In the genomic region with DNA sequence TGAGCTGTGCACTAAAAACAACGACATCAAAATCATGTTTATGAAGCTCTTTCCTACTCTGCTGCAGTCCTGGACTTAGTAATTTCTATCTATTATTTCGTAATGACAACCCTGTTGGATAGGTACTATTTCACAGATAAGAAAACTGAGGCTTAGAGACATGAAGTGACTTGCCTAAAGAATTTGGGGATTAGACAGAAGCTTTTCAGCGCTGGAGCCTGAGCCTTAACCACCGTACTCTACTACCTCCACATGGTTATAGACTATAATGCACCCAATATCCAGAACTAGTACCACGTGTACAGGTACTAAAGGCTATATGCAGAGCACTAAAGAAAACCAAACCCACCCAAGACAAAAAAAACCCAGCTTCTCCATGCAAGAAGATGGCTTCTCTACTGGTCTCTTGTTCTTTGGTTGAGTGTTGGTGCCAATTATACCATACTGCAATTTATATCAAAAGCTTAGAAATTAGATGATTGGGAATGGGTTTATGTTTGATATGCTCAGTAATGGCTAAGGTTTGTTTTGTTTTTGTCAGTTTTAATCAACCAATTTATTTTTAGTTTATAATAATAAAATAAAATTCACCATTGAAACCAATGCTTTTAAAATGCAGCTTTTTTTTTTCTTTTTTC, we compare ENCODE assay signal across 10 cellular contexts. TPM values are rescaled to one million over a fixed set of nuclear protein-coding genes. Genes with fewer than 3 reads are reported as not detected.
DNase-seq lines count a peak whose midpoint lies in the region; ATAC-seq and TF ChIP-seq lines count a peak whose summit lies in the region.
"Had no signal": no experiment of that assay in that cellular context is flagged by ENCODE, and none has a peak within 500 bp of the region (broad histone marks: within the 10 kb centered on the region; RNA-seq: fewer than 3 reads in every experiment).

No MANE protein-coding gene starts in this region.

- TF ChIP-seq CTCF in Caco-2 (IDR thresholded peaks at IDR 0.05; ENCODE audit: insufficient read depth in 1 of 2, low read depth in 1 of 2, low read length in 1 of 2, severe bottlenecking in 1 of 2, unreplicated experiment in 1 of 2), result peak; percentile 35 to 43
- peak; percentile 17; the same call in 1 of the 2 replicates for TF ChIP-seq CTCF in PC-9 (conservative IDR thresholded peaks at IDR 0.05)
- peak; percentile 33 for TF ChIP-seq CTCF in epithelial cell of esophagus (IDR thresholded peaks at IDR 0.05; ENCODE audit: insufficient read depth, low read depth, low read length, missing control alignments)

- no peaks in the 10 kb centered on the region for H3K9me3 Mint-ChIP-seq in Caco-2 (ENCODE audit: unreplicated experiment)

- H3K27me3 ChIP-seq in Caco-2 (replicated peaks; ENCODE audit: control insufficient read depth, insufficient read depth, low read length) (no peaks in the 10 kb centered on the region), PC-9 (ENCODE audit: insufficient read depth, low read depth) (no peaks in the 10 kb centered on the region)

- H3K9me3 ChIP-seq in Caco-2 (no peaks in the 10 kb centered on the region), PC-9 (ENCODE audit: insufficient read depth, low read depth) (peaks cover 3% of the 10 kb centered on the region; the same call in 1 of the 2 replicates)

- H3K36me3 ChIP-seq in Caco-2 (ENCODE audit: control insufficient read depth, insufficient read depth, low read length), result no peaks in the 10 kb centered on the region
- H3K36me3 ChIP-seq in PC-9 (ENCODE audit: low read depth), result no peaks in the 10 kb centered on the region

- intact Hi-C loops in Caco-2 (cut with micrococcal nuclease; ENCODE audit: unreplicated experiment) (loop anchor here (1.0 to 2.0 kb wide), 3 partner anchors 84 to 392 kb away; partner anchors contain the start of genes CBX3 and HNRNPA2B1), PC-9 (cut with micrococcal nuclease; ENCODE audit: unreplicated experiment) (no loop called here)

- no peaks in the 10 kb centered on the region for H3K4me1 Mint-ChIP-seq in Caco-2 (ENCODE audit: low read depth, unreplicated experiment)

- no peaks in the 10 kb centered on the region for H3K79me2 ChIP-seq in PC-9 (ENCODE audit: low read depth)

- no peak overlapping the region for H3K4me3 ChIP-seq in Caco-2 (ENCODE audit: low read depth, low read length)
- H3K4me3 ChIP-seq in PC-9, result no peak overlapping the region
- no peak overlapping the region for H3K4me3 ChIP-seq in epithelial cell of esophagus (ENCODE audit: low read length)

- no TSS peak for BruUV-seq in Caco-2 (replicated peaks; lab: Mats Ljungman, UMichigan)
- no TSS peak for BruUV-seq in PC-9 (replicated peaks; lab: Mats Ljungman, UMichigan)

- no peak overlapping the region for H3K4me3 Mint-ChIP-seq in Caco-2 (ENCODE audit: unreplicated experiment)

- H3K27ac Mint-ChIP-seq in Caco-2 (ENCODE audit: unreplicated experiment), result no peak overlapping the region

- no peaks in the 10 kb centered on the region for H3K27me3 Mint-ChIP-seq in Caco-2 (ENCODE audit: insufficient read depth, unreplicated experiment)

- H3F3A ChIP-seq in PC-9 (ENCODE audit: insufficient read depth, low read depth), result no peaks in the 10 kb centered on the region

- POLR2A ChIA-PET in Caco-2 (lab: Charles Lee), result interaction anchor here (0.6 kb wide), 1 partner anchor 96 kb away, joined by 3 read pairs; no protein-coding TSS in a partner anchor
- POLR2A ChIA-PET in PC-9 (lab: Charles Lee; ENCODE audit: unreplicated experiment), result no interaction called here

- peak; percentile 75 for ATAC-seq in GM18867 (IDR thresholded peaks at IDR 0.05; ENCODE audit: unreplicated experiment)

- H3K4me2 ChIP-seq in PC-9, result no peak overlapping the region

- H3K27ac ChIP-seq in PC-9, result no peak overlapping the region

- H3K4me1 ChIP-seq in Caco-2, result no peaks in the 10 kb centered on the region
- H3K4me1 ChIP-seq in PC-9 (replicated peaks; ENCODE audit: insufficient read depth), result no peaks in the 10 kb centered on the region

- CTCF ChIA-PET in Caco-2 (lab: Charles Lee), result interaction anchor here (1.0 to 1.2 kb wide), 3 partner anchors 84 to 888 kb away, joined by 3 to 4 read pairs (median 3); partner anchors contain the start of gene CBX3
- CTCF ChIA-PET in PC-9 (lab: Charles Lee), result interaction anchor here (0.6 to 1.3 kb wide), 7 partner anchors 80 to 400 kb away, joined by 3 to 14 read pairs (median 4); partner anchors contain the start of gene CBX3

- peak in 1 of 2 experiments; percentile 55 for DNase-seq in Caco-2
- DNase-seq in PC-9, result no peak
- peak; percentile 65 for DNase-seq in epithelial cell of esophagus (ENCODE audit: low read depth)
- DNase-seq in AG08395 (ENCODE audit: low spot score), result no peak
- DNase-seq in NCI-H2029 treated with DMSO at 0.1 percent for 48 hours (lab: John Stamatoyannopoulos, UW), result no peak
- DNase-seq in NCI-H2171 treated with DMSO at 0.1 percent for 48 hours (lab: John Stamatoyannopoulos, UW), result no peak
- DNase-seq in glomerular visceral epithelial cell (ENCODE audit: extremely low spot score), result no peak
- DNase-seq: activated T-cell treated with anti-CD3 and anti-CD28 coated beads, Interleukin-2, amount 50 U/mL, for 1 hour had no signal

- H3K9me2 ChIP-seq in PC-9 (ENCODE audit: insufficient read depth), result no peaks in the 10 kb centered on the region; the same call in 1 of the 2 replicates

- no peak overlapping the region for H2AFZ ChIP-seq in PC-9

- H3K36me3 Mint-ChIP-seq in Caco-2 (ENCODE audit: insufficient read depth, unreplicated experiment), result no peaks in the 10 kb centered on the region

- no peaks in the 10 kb centered on the region for H4K20me1 ChIP-seq in PC-9 (ENCODE audit: insufficient read depth)

RNA-seq across cellular contexts. Expression of gene SNX10, which starts 6.5 kb away (rescaled TPM):
- total RNA-seq in Caco-2 (2022) (7.6 and 8.8 TPM in 2 replicates), PC-9 (2021) (9.1 and 9.8 TPM in 2 replicates)
- total RNA-seq: myocyte had no signal
